22 cellular contexts compared by ENCODE assay signal in genomic region chr2:238294046-238294392, GRCh38.
"Had no signal": no experiment of that assay in that cellular context is flagged by ENCODE, and none has a peak within 500 bp of the region (broad histone marks: within the 10 kb centered on the region; RNA-seq: fewer than 3 reads in every experiment).

No MANE protein-coding gene starts in this region.

- DNase-seq: activated B cell treated with CpG ODN at 0.5 μM for 24 hours; activated CD4-positive, alpha-beta T cell treated with anti-CD3 and anti-CD28 coated beads, Interleukin-2, amount 50 U/mL, for 1 hour; activated CD8-positive, alpha-beta T cell treated with anti-CD3 and anti-CD28 coated beads for 36 hours; activated T-cell treated with anti-CD3 and anti-CD28 coated beads, Interleukin-2, amount 50 U/mL, for 4 hours; cortex of kidney; effector memory CD8-positive, alpha-beta T cell; erythroblast; gastrocnemius medialis; glutamatergic neuron; hippocampal formation; midbrain; naive thymus-derived CD8-positive, alpha-beta T cell; occipital lobe; stimulated activated naive CD4-positive, alpha-beta T cell; T-helper 2 cell; uterus had no signal

- H3K9me3 Mint-ChIP-seq: activated B cell treated with CpG ODN at 0.5 μM for 24 hours; activated CD8-positive, alpha-beta T cell treated with anti-CD3 and anti-CD28 coated beads for 36 hours; activated naive CD4-positive, alpha-beta T cell treated with anti-CD3 and anti-CD28 coated beads, Interleukin-2, amount 50 U/mL, for 24 hours; activated T-cell treated with anti-CD3 and anti-CD28 coated beads, Interleukin-2, amount 50 U/mL, for 4 hours; activated T-helper 17 cell treated with anti-CD3 and anti-CD28 coated beads, Interleukin-2, amount 50 U/mL, for 72 hours; effector memory CD8-positive, alpha-beta T cell; memory B cell; naive thymus-derived CD8-positive, alpha-beta T cell; neural crest cell had no signal

- H3K27me3 ChIP-seq: gastrocnemius medialis, uterus had no signal

- H3K27ac ChIP-seq: cardiac muscle cell, gastrocnemius medialis, uterus had no signal

- H3K27me3 Mint-ChIP-seq: activated CD8-positive, alpha-beta T cell treated with anti-CD3 and anti-CD28 coated beads for 36 hours; activated naive CD4-positive, alpha-beta T cell treated with anti-CD3 and anti-CD28 coated beads, Interleukin-2, amount 50 U/mL, for 24 hours had no signal

- H3K36me3 Mint-ChIP-seq: activated naive CD4-positive, alpha-beta T cell treated with anti-CD3 and anti-CD28 coated beads, Interleukin-2, amount 50 U/mL, for 24 hours; memory B cell; naive thymus-derived CD8-positive, alpha-beta T cell had no signal

- H3K9me3 ChIP-seq: gastrocnemius medialis, uterus had no signal

- H3K4me3 ChIP-seq: cardiac muscle cell, gastrocnemius medialis, uterus had no signal

- H3K36me3 ChIP-seq: cardiac muscle cell, gastrocnemius medialis, uterus had no signal

- H3K27ac Mint-ChIP-seq: activated B cell treated with CpG ODN at 0.5 μM for 24 hours; activated CD8-positive, alpha-beta T cell treated with anti-CD3 and anti-CD28 coated beads for 36 hours; activated naive CD4-positive, alpha-beta T cell treated with anti-CD3 and anti-CD28 coated beads, Interleukin-2, amount 50 U/mL, for 24 hours; activated T-helper 17 cell treated with anti-CD3 and anti-CD28 coated beads, Interleukin-2, amount 50 U/mL, for 72 hours; effector memory CD8-positive, alpha-beta T cell; memory B cell; naive thymus-derived CD8-positive, alpha-beta T cell; progenitor cell of endocrine pancreas had no signal

- H3K4me3 Mint-ChIP-seq: activated B cell treated with CpG ODN at 0.5 μM for 24 hours; activated CD8-positive, alpha-beta T cell treated with anti-CD3 and anti-CD28 coated beads for 36 hours; activated naive CD4-positive, alpha-beta T cell treated with anti-CD3 and anti-CD28 coated beads, Interleukin-2, amount 50 U/mL, for 24 hours; activated T-cell treated with anti-CD3 and anti-CD28 coated beads, Interleukin-2, amount 50 U/mL, for 4 hours; activated T-helper 17 cell treated with anti-CD3 and anti-CD28 coated beads, Interleukin-2, amount 50 U/mL, for 72 hours; effector memory CD8-positive, alpha-beta T cell; memory B cell; naive thymus-derived CD8-positive, alpha-beta T cell; neural crest cell had no signal

- H3K4me1 ChIP-seq: uterus had no signal

- ATAC-seq: activated CD8-positive, alpha-beta T cell treated with anti-CD3 and anti-CD28 coated beads for 36 hours; activated T-cell treated with anti-CD3 and anti-CD28 coated beads, Interleukin-2, amount 50 U/mL, for 4 hours; activated T-helper 17 cell treated with anti-CD3 and anti-CD28 coated beads, Interleukin-2, amount 50 U/mL, for 72 hours; effector memory CD8-positive, alpha-beta T cell; gastrocnemius medialis; naive thymus-derived CD8-positive, alpha-beta T cell had no signal
